In the genomic region with DNA sequence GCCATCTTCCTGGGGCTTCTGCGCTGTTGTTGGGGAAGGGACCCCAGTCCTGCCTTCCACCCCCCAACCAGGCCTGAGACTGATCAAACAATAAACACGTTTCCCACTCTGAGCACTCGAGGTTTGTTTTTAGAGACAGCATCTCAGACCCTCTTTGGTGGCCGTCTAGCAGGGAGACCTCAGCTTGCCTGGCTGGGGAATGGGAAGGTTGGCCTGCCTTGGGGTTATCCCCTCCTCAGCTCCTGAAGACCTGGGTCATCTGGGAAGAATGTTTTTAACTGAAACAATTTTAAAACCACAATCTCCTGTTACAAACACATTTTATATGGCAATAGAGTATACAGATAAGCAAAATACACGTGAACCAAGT, we compare ENCODE assay signal across 10 cellular contexts. TPM values are rescaled to one million over a fixed set of nuclear protein-coding genes. Genes with fewer than 3 reads are reported as not detected.
A peak's percentile ranks its signal among the peaks of the same experiment; 100 is the strongest.
DNase-seq lines count a peak whose midpoint lies in the region; ATAC-seq and TF ChIP-seq lines count a peak whose summit lies in the region.
"Had no signal": no experiment of that assay in that cellular context is flagged by ENCODE, and none has a peak within 500 bp of the region (broad histone marks: within the 10 kb centered on the region; RNA-seq: fewer than 3 reads in every experiment).

No MANE protein-coding gene starts in this region.

- no peaks in the 10 kb centered on the region for H3K27me3 Mint-ChIP-seq in activated CD4-positive, alpha-beta memory T cell treated with anti-CD3 and anti-CD28 coated beads for 36 hours
- H3K27me3 Mint-ChIP-seq in activated CD4-positive, alpha-beta memory T cell treated with anti-CD3 and anti-CD28 coated beads, Interleukin-2, amount 10 ng/mL, durations not matched to agents 7 days and 5 days, result no peaks in the 10 kb centered on the region
- no peaks in the 10 kb centered on the region for H3K27me3 Mint-ChIP-seq in activated naive CD8-positive, alpha-beta T cell treated with anti-CD3 and anti-CD28 coated beads, Interleukin-2, amount 10 ng/mL, durations not matched to agents 7 days and 5 days

- ATAC-seq in IMR-90 (ENCODE audit: low read depth) (no peak), HG03354 (IDR thresholded peaks at IDR 0.05; ENCODE audit: poor library complexity, severe bottlenecking, unreplicated experiment) (no peak)
- ATAC-seq in activated naive CD8-positive, alpha-beta T cell treated with anti-CD3 and anti-CD28 coated beads, Interleukin-2, amount 10 ng/mL, durations not matched to agents 7 days and 5 days (ENCODE audit: low read depth), result no peak

- no TSS peak for BruUV-seq in IMR-90 (replicated peaks; lab: Mats Ljungman, UMichigan)

- CTCF ChIA-PET in activated CD4-positive, alpha-beta memory T cell treated with anti-CD3 and anti-CD28 coated beads for 36 hours (lab: Charles Lee), result interaction anchor here (0.7 to 1.5 kb wide), 2 partner anchors 9 to 13 kb away, joined by 4 to 5 read pairs; no protein-coding TSS in a partner anchor
- CTCF ChIA-PET in activated CD4-positive, alpha-beta memory T cell treated with anti-CD3 and anti-CD28 coated beads, Interleukin-2, amount 10 ng/mL, durations not matched to agents 7 days and 5 days (lab: Charles Lee), result interaction anchor here (0.6 to 1.5 kb wide), 2 partner anchors 9 to 18 kb away, joined by 3 to 6 read pairs; no protein-coding TSS in a partner anchor
- CTCF ChIA-PET in IMR-90 (lab: Yijun Ruan, JAX), result no interaction called here

- no peak overlapping the region for H3K56ac ChIP-seq in IMR-90 (ENCODE audit: extremely low read depth, insufficient read depth, low read length)

- H3K4ac ChIP-seq in IMR-90 (ENCODE audit: low read depth, low read length) (no peak overlapping the region), neuronal stem cell (ENCODE audit: low read length) (no peak overlapping the region)

- H3K23ac ChIP-seq in IMR-90 (ENCODE audit: low read depth, low read length) (no peak overlapping the region), neuronal stem cell (ENCODE audit: low read depth, low read length, poor library complexity) (peak overlapping the region; percentile 85)

- no peak for TF ChIP-seq CTCF in IMR-90 (conservative IDR thresholded peaks at IDR 0.05; ENCODE audit: low read depth, low read length)
- no peak for TF ChIP-seq CTCF in uterus (IDR thresholded peaks at IDR 0.05)

- H3K27me3 ChIP-seq in IMR-90 (ENCODE audit: control insufficient read depth, insufficient read depth, low read length) (no peaks in the 10 kb centered on the region), neuronal stem cell (ENCODE audit: control insufficient read depth in 3 of 3, insufficient read depth in 3 of 3, low read depth in 1 of 3, low read length in 3 of 3) (no peaks in the 10 kb centered on the region), uterus (no peaks in the 10 kb centered on the region)

- dilution Hi-C loops in IMR-90 (cut with HindIII; ENCODE audit: low sequenced_read_pairs, unreplicated experiment), result no loop called here

- H2AK9ac ChIP-seq in IMR-90 (replicated peaks; ENCODE audit: low read depth, low read length, poor library complexity), result peak overlapping the region; percentile 61

- peaks cover 42% of the 10 kb centered on the region for H3K4me1 Mint-ChIP-seq in activated CD4-positive, alpha-beta memory T cell treated with anti-CD3 and anti-CD28 coated beads for 36 hours (ENCODE audit: low read depth)
- peaks cover 46% of the 10 kb centered on the region for H3K4me1 Mint-ChIP-seq in activated CD4-positive, alpha-beta memory T cell treated with anti-CD3 and anti-CD28 coated beads, Interleukin-2, amount 10 ng/mL, durations not matched to agents 7 days and 5 days
- peaks cover 31% of the 10 kb centered on the region for H3K4me1 Mint-ChIP-seq in activated naive CD8-positive, alpha-beta T cell treated with anti-CD3 and anti-CD28 coated beads, Interleukin-2, amount 10 ng/mL, durations not matched to agents 7 days and 5 days

- H3K9me3 ChIP-seq in IMR-90 (ENCODE audit: control insufficient read depth, insufficient read depth, low read length) (no peaks in the 10 kb centered on the region), neuronal stem cell (replicated peaks in 1 of 2; ENCODE audit: control insufficient read depth in 2 of 2, insufficient read depth in 1 of 2, low read depth in 1 of 2, low read length in 2 of 2) (no peaks in the 10 kb centered on the region), uterus (no peaks in the 10 kb centered on the region)

- H2BK5ac ChIP-seq in IMR-90 (ENCODE audit: low read depth, low read length, poor library complexity, severe bottlenecking) (no peak overlapping the region), neuronal stem cell (ENCODE audit: low read length) (no peak overlapping the region)

- no CpG with 5 or more reads among the region's 5 CpGs for WGBS in IMR-90 (ENCODE audit: extremely low coverage in 2 of 2, insufficient read length in 1 of 2), 2 experiments
- no CpG with 5 or more reads among the region's 5 CpGs for WGBS in neuronal stem cell (ENCODE audit: extremely low coverage in 2 of 2, insufficient read length in 2 of 2, insufficient replicate concordance in 1 of 2), 2 donors

- H2AFZ ChIP-seq in IMR-90 (replicated peaks; ENCODE audit: low read length, poor library complexity) (no peak overlapping the region), neuronal stem cell (ENCODE audit: low read length) (no peak overlapping the region)

- no peak overlapping the region for H2BK12ac ChIP-seq in neuronal stem cell (ENCODE audit: low read length)

- H3K4me3 Mint-ChIP-seq in activated CD4-positive, alpha-beta memory T cell treated with anti-CD3 and anti-CD28 coated beads for 36 hours, result peak overlapping the region; percentile 49
- no peak overlapping the region for H3K4me3 Mint-ChIP-seq in activated CD4-positive, alpha-beta memory T cell treated with anti-CD3 and anti-CD28 coated beads, Interleukin-2, amount 10 ng/mL, durations not matched to agents 7 days and 5 days
- peak overlapping the region; percentile 52 for H3K4me3 Mint-ChIP-seq in activated naive CD8-positive, alpha-beta T cell treated with anti-CD3 and anti-CD28 coated beads, Interleukin-2, amount 10 ng/mL, durations not matched to agents 7 days and 5 days

- H3K14ac ChIP-seq in IMR-90 (replicated peaks; ENCODE audit: low read depth, low read length) (no peak overlapping the region), neuronal stem cell (ENCODE audit: low read length) (no peak overlapping the region)

- no peak for TF ChIP-seq POLR2A in IMR-90 (IDR thresholded peaks at IDR 0.05; ENCODE audit: low read depth, low read length)
- no peak for TF ChIP-seq POLR2A in uterus (IDR thresholded peaks at IDR 0.05)

- no peaks in the 10 kb centered on the region for H3K9me3 Mint-ChIP-seq in activated CD4-positive, alpha-beta memory T cell treated with anti-CD3 and anti-CD28 coated beads for 36 hours
- no peaks in the 10 kb centered on the region for H3K9me3 Mint-ChIP-seq in activated CD4-positive, alpha-beta memory T cell treated with anti-CD3 and anti-CD28 coated beads, Interleukin-2, amount 10 ng/mL, durations not matched to agents 7 days and 5 days
- H3K9me3 Mint-ChIP-seq in activated naive CD8-positive, alpha-beta T cell treated with anti-CD3 and anti-CD28 coated beads, Interleukin-2, amount 10 ng/mL, durations not matched to agents 7 days and 5 days, result no peaks in the 10 kb centered on the region

- peak overlapping the region; percentile 13 for H3K27ac Mint-ChIP-seq in activated CD4-positive, alpha-beta memory T cell treated with anti-CD3 and anti-CD28 coated beads for 36 hours
- H3K27ac Mint-ChIP-seq in activated CD4-positive, alpha-beta memory T cell treated with anti-CD3 and anti-CD28 coated beads, Interleukin-2, amount 10 ng/mL, durations not matched to agents 7 days and 5 days, result no peak overlapping the region
- H3K27ac Mint-ChIP-seq in activated naive CD8-positive, alpha-beta T cell treated with anti-CD3 and anti-CD28 coated beads, Interleukin-2, amount 10 ng/mL, durations not matched to agents 7 days and 5 days, result no peak overlapping the region

- H3K36me3 Mint-ChIP-seq in activated CD4-positive, alpha-beta memory T cell treated with anti-CD3 and anti-CD28 coated beads for 36 hours, result peaks cover 21% of the 10 kb centered on the region
- H3K36me3 Mint-ChIP-seq in activated CD4-positive, alpha-beta memory T cell treated with anti-CD3 and anti-CD28 coated beads, Interleukin-2, amount 10 ng/mL, durations not matched to agents 7 days and 5 days (ENCODE audit: low read depth), result peaks cover 18% of the 10 kb centered on the region
- H3K36me3 Mint-ChIP-seq in activated naive CD8-positive, alpha-beta T cell treated with anti-CD3 and anti-CD28 coated beads, Interleukin-2, amount 10 ng/mL, durations not matched to agents 7 days and 5 days, result peaks cover 8% of the 10 kb centered on the region

- H3K9ac ChIP-seq in IMR-90 (ENCODE audit: low read depth, low read length) (no peak overlapping the region), neuronal stem cell (ENCODE audit: low read depth, low read length, poor library complexity) (no peak overlapping the region)

- H2BK20ac ChIP-seq in IMR-90 (ENCODE audit: low read depth, low read length), result no peak overlapping the region

- H2BK120ac ChIP-seq in IMR-90 (ENCODE audit: low read depth, low read length), result no peak overlapping the region
- no peak overlapping the region for H2BK120ac ChIP-seq in neuronal stem cell (ENCODE audit: low read depth, low read length)

- H3K36me3 ChIP-seq in IMR-90 (ENCODE audit: control insufficient read depth, insufficient read depth, low read length), result peaks cover 14% of the 10 kb centered on the region
- H3K36me3 ChIP-seq in neuronal stem cell (replicated peaks in 1 of 2; ENCODE audit: control insufficient read depth in 2 of 2, insufficient read depth in 2 of 2, low read length in 2 of 2), result peaks cover 24 to 28% of the 10 kb centered on the region in 2 donors
- H3K36me3 ChIP-seq in uterus, result no peaks in the 10 kb centered on the region

- in situ Hi-C loops in IMR-90 (cut with MboI; ENCODE audit: low sequenced_read_pairs), result loop anchor here (25.0 kb wide), 2 partner anchors 358 to 533 kb away; partner anchors contain the start of genes BRSK1, HSPBP1 and PPP1R12C

- no peak for DNase-seq in activated CD4-positive, alpha-beta memory T cell treated with anti-CD3 and anti-CD28 coated beads for 36 hours
- no peak for DNase-seq in activated CD4-positive, alpha-beta memory T cell treated with anti-CD3 and anti-CD28 coated beads, Interleukin-2, amount 10 ng/mL, durations not matched to agents 7 days and 5 days
- DNase-seq in IMR-90 (no peak), neuronal stem cell (ENCODE audit: low spot score) (no peak), NCI-H128 (lab: John Stamatoyannopoulos, UW; ENCODE audit: unreplicated experiment) (no peak), uterus (no peak)
- no peak for DNase-seq in activated naive CD8-positive, alpha-beta T cell treated with anti-CD3 and anti-CD28 coated beads, Interleukin-2, amount 10 ng/mL, durations not matched to agents 7 days and 5 days
- DNase-seq: foreskin melanocyte, NCI-H748 treated with DMSO at 0.1 percent for 48 hours had no signal

- H2BK15ac ChIP-seq in IMR-90 (ENCODE audit: low read depth, low read length), result no peak overlapping the region
- H2BK15ac ChIP-seq in neuronal stem cell (ENCODE audit: low read length), result no peak overlapping the region

- H3K79me1 ChIP-seq in IMR-90 (ENCODE audit: low read depth in 1 of 2, low read length in 2 of 2), result peaks cover 27 to 68% of the 10 kb centered on the region in 2 experiments
- peaks cover 35% of the 10 kb centered on the region for H3K79me1 ChIP-seq in neuronal stem cell (ENCODE audit: low read depth, low read length)

- no peaks in the 10 kb centered on the region for H3K9me1 ChIP-seq in IMR-90 (ENCODE audit: insufficient read depth, low read length)

- H4K20me1 ChIP-seq in IMR-90 (ENCODE audit: insufficient read depth, low read length), result no peaks in the 10 kb centered on the region

- H3K4me1 ChIP-seq in IMR-90 (ENCODE audit: control insufficient read depth, insufficient read depth, low read length) (peaks cover 14% of the 10 kb centered on the region), neuronal stem cell (ENCODE audit: control insufficient read depth in 2 of 2, insufficient read depth in 1 of 2, low read depth in 1 of 2, low read length in 2 of 2) (peaks cover 20 to 27% of the 10 kb centered on the region in 2 donors), uterus (peaks cover 0 to 18% of the 10 kb centered on the region in 2 donors)

- H4K91ac ChIP-seq in IMR-90 (ENCODE audit: insufficient read depth, low read depth, low read length), result no peak overlapping the region
- no peak overlapping the region for H4K91ac ChIP-seq in neuronal stem cell (ENCODE audit: low read depth, low read length, poor library complexity)

- TF ChIP-seq RAD21 in IMR-90 (IDR thresholded peaks at IDR 0.05; ENCODE audit: low read length), result no peak

- no peak overlapping the region for H4K5ac ChIP-seq in IMR-90 (ENCODE audit: low read depth, low read length)

- H2AK5ac ChIP-seq in IMR-90 (ENCODE audit: low read depth, low read length) (no peak overlapping the region), neuronal stem cell (ENCODE audit: low read depth, low read length) (no peak overlapping the region)

- POLR2A ChIA-PET in activated CD4-positive, alpha-beta memory T cell treated with anti-CD3 and anti-CD28 coated beads for 36 hours (lab: Charles Lee), result interaction anchor here (0.6 to 0.9 kb wide), 2 partner anchors 12 kb away, joined by 3 read pairs; no protein-coding TSS in a partner anchor
- POLR2A ChIA-PET in activated CD4-positive, alpha-beta memory T cell treated with anti-CD3 and anti-CD28 coated beads, Interleukin-2, amount 10 ng/mL, durations not matched to agents 7 days and 5 days (lab: Charles Lee), result interaction anchor here (1.6 kb wide), 1 partner anchor 9 kb away, joined by 5 read pairs; no protein-coding TSS in a partner anchor
- POLR2A ChIA-PET in IMR-90 (lab: Charles Lee; ENCODE audit: unreplicated experiment), result interaction anchor here (0.6 kb wide), 1 partner anchor 32 kb away, joined by 3 read pairs; no protein-coding TSS in a partner anchor
- POLR2A ChIA-PET in activated naive CD8-positive, alpha-beta T cell treated with anti-CD3 and anti-CD28 coated beads, Interleukin-2, amount 10 ng/mL, durations not matched to agents 7 days and 5 days (lab: Charles Lee), result interaction anchor here (0.5 to 0.7 kb wide), 3 partner anchors 11 to 974 kb away, joined by 3 read pairs; no protein-coding TSS in a partner anchor

- H3K27ac ChIP-seq in IMR-90 (ENCODE audit: insufficient read depth, low read length) (no peak overlapping the region), neuronal stem cell (replicated peaks; ENCODE audit: low read length) (no peak overlapping the region), uterus (no peak overlapping the region)

- H3K18ac ChIP-seq in IMR-90 (ENCODE audit: low read depth, low read length) (no peak overlapping the region), neuronal stem cell (ENCODE audit: low read length) (no peak overlapping the region)

- H4K8ac ChIP-seq in IMR-90 (ENCODE audit: low read depth in 2 of 2, low read length in 2 of 2) (no peak overlapping the region), neuronal stem cell (ENCODE audit: low read depth, low read length) (no peak overlapping the region)

- intact Hi-C loops in activated CD4-positive, alpha-beta memory T cell treated with anti-CD3 and anti-CD28 coated beads for 36 hours (cut with micrococcal nuclease), result no loop called here
- intact Hi-C loops in IMR-90 (cut with micrococcal nuclease), result no loop called here
- intact Hi-C loops in uterus (cut with DNase I; ENCODE audit: low total_unique reads), result loop anchor here (10.0 kb wide), 1 partner anchor 531 kb away; the partner anchor contains the start of gene PPP1R12C

- H3K4me3 ChIP-seq in IMR-90 (ENCODE audit: insufficient read depth, low read depth, low read length) (no peak overlapping the region), neuronal stem cell (ENCODE audit: low read length in 2 of 2) (peak overlapping the region in 1 of 2 donors; percentile 94), uterus (no peak overlapping the region)

- no peak overlapping the region for H3K4me2 ChIP-seq in IMR-90 (ENCODE audit: low read depth, low read length)
- no peak overlapping the region for H3K4me2 ChIP-seq in neuronal stem cell (ENCODE audit: insufficient read depth, low read length, poor library complexity, severe bottlenecking)

RNA-seq across cellular contexts. Expression of gene ZNF581, which starts 2.0 kb away (rescaled TPM):
- 10 to 100 TPM; 19.2 to 20.1 TPM for total RNA-seq in activated CD4-positive, alpha-beta memory T cell treated with anti-CD3 and anti-CD28 coated beads for 36 hours
- total RNA-seq in activated CD4-positive, alpha-beta memory T cell treated with anti-CD3 and anti-CD28 coated beads, Interleukin-2, amount 10 ng/mL, durations not matched to agents 7 days and 5 days, result 10 to 100 TPM; 26.6 to 30.1 TPM
- total RNA-seq in IMR-90 (2012; rRNA removed), result 9.7 and 10.0 TPM in 2 replicates
- polyA plus RNA-seq in IMR-90 (2012; rRNA removed), result 21.9 and 24.5 TPM in 2 replicates
- polyA plus RNA-seq in IMR-90 (2012; cell fraction: cytosol; rRNA removed), result 17.7 and 25.7 TPM in 2 replicates
- 13.3 and 24.2 TPM in 2 replicates for polyA plus RNA-seq in IMR-90 (2012; cell fraction: nucleus; rRNA removed; ENCODE audit: low replicate concordance)
- total RNA-seq in activated naive CD8-positive, alpha-beta T cell treated with anti-CD3 and anti-CD28 coated beads, Interleukin-2, amount 10 ng/mL, durations not matched to agents 7 days and 5 days, result 10 to 100 TPM; 28.6 to 31.7 TPM
- polyA plus RNA-seq in neuronal stem cell (2013, experiment 1 of 2), result 37.9 TPM
- 37.2 TPM for polyA plus RNA-seq in neuronal stem cell (2013, experiment 2 of 2)
- 10 to 100 TPM in 3 of 4 donors, 1 to 10 TPM in 1; 2.8 to 30.3 (median 12.8) TPM for total RNA-seq in uterus

RNA-seq across cellular contexts. Expression of gene CCDC106, which starts 2.5 kb away (rescaled TPM):
- total RNA-seq in activated CD4-positive, alpha-beta memory T cell treated with anti-CD3 and anti-CD28 coated beads for 36 hours, result 1 to 10 TPM; 3.6 to 4.0 TPM
- 1 to 10 TPM; 3.7 to 3.8 TPM for total RNA-seq in activated CD4-positive, alpha-beta memory T cell treated with anti-CD3 and anti-CD28 coated beads, Interleukin-2, amount 10 ng/mL, durations not matched to agents 7 days and 5 days
- 2.2 and 2.3 TPM in 2 replicates for total RNA-seq in IMR-90 (2012; rRNA removed)
- 13.6 and 15.0 TPM in 2 replicates for polyA plus RNA-seq in IMR-90 (2012; rRNA removed)
- polyA plus RNA-seq in IMR-90 (2012; cell fraction: cytosol; rRNA removed), result 17.1 and 19.8 TPM in 2 replicates
- polyA plus RNA-seq in IMR-90 (2012; cell fraction: nucleus; rRNA removed; ENCODE audit: low replicate concordance), result 17.7 and 35.9 TPM in 2 replicates
- 10 to 100 TPM; 12.1 to 13.4 TPM for total RNA-seq in activated naive CD8-positive, alpha-beta T cell treated with anti-CD3 and anti-CD28 coated beads, Interleukin-2, amount 10 ng/mL, durations not matched to agents 7 days and 5 days
- 19.8 TPM for polyA plus RNA-seq in neuronal stem cell (2013, experiment 1 of 2)
- 19.8 TPM for polyA plus RNA-seq in neuronal stem cell (2013, experiment 2 of 2)
- 10 to 100 TPM in 1 of 4 donors, 1 to 10 TPM in 3; 2.9 to 25.0 (median 6.7) TPM for total RNA-seq in uterus

RNA-seq across cellular contexts. Expression of gene ZNF580, which starts 4.7 kb away (rescaled TPM):
- 10 to 100 TPM; 23.4 to 23.5 TPM for total RNA-seq in activated CD4-positive, alpha-beta memory T cell treated with anti-CD3 and anti-CD28 coated beads for 36 hours
- 10 to 100 TPM; 35.7 to 39.7 TPM for total RNA-seq in activated CD4-positive, alpha-beta memory T cell treated with anti-CD3 and anti-CD28 coated beads, Interleukin-2, amount 10 ng/mL, durations not matched to agents 7 days and 5 days
- total RNA-seq in IMR-90 (2012; rRNA removed), result 1.4 and 1.7 TPM in 2 replicates
- 36.9 and 44.4 TPM in 2 replicates for polyA plus RNA-seq in IMR-90 (2012; rRNA removed)
- 31.7 and 69.6 TPM in 2 replicates for polyA plus RNA-seq in IMR-90 (2012; cell fraction: cytosol; rRNA removed)
- 74.8 and 129 TPM in 2 replicates for polyA plus RNA-seq in IMR-90 (2012; cell fraction: nucleus; rRNA removed; ENCODE audit: low replicate concordance)
- total RNA-seq in activated naive CD8-positive, alpha-beta T cell treated with anti-CD3 and anti-CD28 coated beads, Interleukin-2, amount 10 ng/mL, durations not matched to agents 7 days and 5 days, result 10 to 100 TPM; 56.6 to 59.8 TPM
- polyA plus RNA-seq in neuronal stem cell (2013, experiment 1 of 2), result 42.3 TPM
- polyA plus RNA-seq in neuronal stem cell (2013, experiment 2 of 2), result 43.4 TPM
- total RNA-seq in uterus, result 10 to 100 TPM in 3 of 4 donors, 1 to 10 TPM in 1; 4.8 to 69.8 (median 19.1) TPM

RNA-seq across cellular contexts. Expression of gene U2AF2, which starts 9.3 kb away (rescaled TPM):
- 100 to 1,000 TPM; 249 to 251 TPM for total RNA-seq in activated CD4-positive, alpha-beta memory T cell treated with anti-CD3 and anti-CD28 coated beads for 36 hours
- 100 to 1,000 TPM; 204 to 213 TPM for total RNA-seq in activated CD4-positive, alpha-beta memory T cell treated with anti-CD3 and anti-CD28 coated beads, Interleukin-2, amount 10 ng/mL, durations not matched to agents 7 days and 5 days
- 96.1 and 120 TPM in 2 replicates for total RNA-seq in IMR-90 (2012; rRNA removed)
- polyA plus RNA-seq in IMR-90 (2012; rRNA removed), result 260 and 303 TPM in 2 replicates
- 162 and 288 TPM in 2 replicates for polyA plus RNA-seq in IMR-90 (2012; cell fraction: cytosol; rRNA removed)
- 279 and 320 TPM in 2 replicates for polyA plus RNA-seq in IMR-90 (2012; cell fraction: nucleus; rRNA removed; ENCODE audit: low replicate concordance)
- total RNA-seq in activated naive CD8-positive, alpha-beta T cell treated with anti-CD3 and anti-CD28 coated beads, Interleukin-2, amount 10 ng/mL, durations not matched to agents 7 days and 5 days, result 100 to 1,000 TPM; 257 to 267 TPM
- 155 TPM for polyA plus RNA-seq in neuronal stem cell (2013, experiment 1 of 2)
- polyA plus RNA-seq in neuronal stem cell (2013, experiment 2 of 2), result 147 TPM
- 100 to 1,000 TPM in 1 of 4 donors, 10 to 100 TPM in 2, 1 to 10 TPM in 1; 10.0 to 165 (median 58.1) TPM for total RNA-seq in uterus

RNA-seq across cellular contexts. Expression of gene ZNF784, which starts 21.1 kb away (rescaled TPM):
- total RNA-seq in activated CD4-positive, alpha-beta memory T cell treated with anti-CD3 and anti-CD28 coated beads for 36 hours, result 1 to 10 TPM; 3.9 to 4.4 TPM
- total RNA-seq in activated CD4-positive, alpha-beta memory T cell treated with anti-CD3 and anti-CD28 coated beads, Interleukin-2, amount 10 ng/mL, durations not matched to agents 7 days and 5 days, result 1 to 10 TPM; 6.4 to 7.4 TPM
- total RNA-seq in IMR-90 (2012; rRNA removed) (2.5 TPM in 2 replicates), uterus (1 to 10 TPM; 4.1 to 9.6 (median 7.4) TPM)
- 3.7 and 4.1 TPM in 2 replicates for polyA plus RNA-seq in IMR-90 (2012; rRNA removed)
- 3.2 and 4.1 TPM in 2 replicates for polyA plus RNA-seq in IMR-90 (2012; cell fraction: cytosol; rRNA removed)
- polyA plus RNA-seq in IMR-90 (2012; cell fraction: nucleus; rRNA removed; ENCODE audit: low replicate concordance), result 9.5 and 20.0 TPM in 2 replicates
- total RNA-seq in activated naive CD8-positive, alpha-beta T cell treated with anti-CD3 and anti-CD28 coated beads, Interleukin-2, amount 10 ng/mL, durations not matched to agents 7 days and 5 days, result 1 to 10 TPM; 6.3 to 7.6 TPM
- polyA plus RNA-seq in neuronal stem cell (2013, experiment 1 of 2), result 6.9 TPM
- polyA plus RNA-seq in neuronal stem cell (2013, experiment 2 of 2), result 6.6 TPM
